10 cellular contexts compared by ENCODE assay signal in the genomic region with DNA sequence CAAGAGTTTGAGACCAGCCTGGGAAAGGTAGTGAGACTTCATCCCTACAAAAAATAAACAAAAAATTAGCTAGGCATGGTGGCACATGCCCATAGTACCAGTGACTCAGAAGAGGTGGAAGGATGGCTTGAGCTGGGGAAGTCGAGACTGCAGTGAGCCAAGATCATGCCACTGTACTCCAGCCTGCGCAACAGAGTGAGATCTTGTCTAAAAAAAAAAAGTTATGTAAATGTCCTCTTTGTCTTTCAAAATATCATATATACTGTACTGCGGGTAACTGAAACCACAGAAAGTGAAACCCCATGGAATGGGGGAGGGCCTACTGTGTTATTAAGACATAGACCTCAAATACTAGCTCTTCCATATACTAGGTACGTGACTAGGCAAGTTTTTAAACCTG. TPM values are rescaled to one million over a fixed set of nuclear protein-coding genes. Genes with fewer than 3 reads are reported as not detected.
DNase-seq lines count a peak whose midpoint lies in the region; ATAC-seq, FAIRE-seq and TF ChIP-seq lines count a peak whose summit lies in the region.
"Had no signal": no experiment of that assay in that cellular context is flagged by ENCODE, and none has a peak within 500 bp of the region (broad histone marks: within the 10 kb centered on the region; RNA-seq: fewer than 3 reads in every experiment).

No MANE protein-coding gene starts in this region.

- TF ChIP-seq CTCF in sigmoid colon (IDR thresholded peaks at IDR 0.05) (no peak), vagina (IDR thresholded peaks at IDR 0.05) (no peak)

- H2BK12ac ChIP-seq in mesenchymal stem cell (ENCODE audit: low read length in 2 of 2) = no peak overlapping the region

- H2BK120ac ChIP-seq in mesenchymal stem cell (ENCODE audit: low read depth, low read length) = no peak overlapping the region

- TF ChIP-seq EP300 in sigmoid colon (IDR thresholded peaks at IDR 0.05) = no peak

- H3K27me3 ChIP-seq in mesenchymal stem cell (ENCODE audit: control insufficient read depth in 1 of 2, insufficient read depth in 1 of 2, low read length in 2 of 2) (no peaks in the 10 kb centered on the region), sigmoid colon (no peaks in the 10 kb centered on the region), vagina (no peaks in the 10 kb centered on the region)
- H3K27me3 ChIP-seq: BLaER1 had no signal

- no peak overlapping the region for H3K18ac ChIP-seq in mesenchymal stem cell (ENCODE audit: low read depth in 1 of 2, low read length in 2 of 2)

- no peak overlapping the region for H2BK15ac ChIP-seq in mesenchymal stem cell (ENCODE audit: low read depth, poor library complexity, severe bottlenecking)

- H3K27ac ChIP-seq in mesenchymal stem cell (ENCODE audit: low read length, poor library complexity, severe bottlenecking) (no peak overlapping the region), sigmoid colon (no peak overlapping the region), vagina (no peak overlapping the region)
- H3K27ac ChIP-seq: BLaER1 had no signal

- H2BK5ac ChIP-seq in mesenchymal stem cell (ENCODE audit: low read depth, low read length, poor library complexity, severe bottlenecking) = no peak overlapping the region

- peaks cover 1% of the 10 kb centered on the region for H3K79me1 ChIP-seq in mesenchymal stem cell (replicated peaks; ENCODE audit: low read length, poor library complexity, severe bottlenecking)

- H3K4me3 ChIP-seq in mesenchymal stem cell (ENCODE audit: insufficient read depth in 1 of 2, low read depth in 1 of 2, low read length in 2 of 2) (no peak overlapping the region), sigmoid colon (no peak overlapping the region), vagina (no peak overlapping the region)
- H3K4me3 ChIP-seq: BLaER1 had no signal

- no peak overlapping the region for H3K4ac ChIP-seq in mesenchymal stem cell (ENCODE audit: low read depth in 1 of 2, low read length in 2 of 2)

- 100% methylated on average over 1 of the region's 4 CpGs for WGBS in mesenchymal stem cell
- 68 to 71% methylated on average over 4 of the region's 4 CpGs for WGBS in sigmoid colon, 2 donors

- H3K4me1 ChIP-seq in mesenchymal stem cell (ENCODE audit: control insufficient read depth, insufficient read depth, low read depth, low read length) = no peaks in the 10 kb centered on the region
- H3K4me1 ChIP-seq in sigmoid colon = no peaks in the 10 kb centered on the region
- no peaks in the 10 kb centered on the region for H3K4me1 ChIP-seq in vagina
- H3K4me1 ChIP-seq: BLaER1 had no signal

- TF ChIP-seq POLR2A in GM12892 (IDR thresholded peaks at IDR 0.05; ENCODE audit: low read depth, low read length) (no peak), sigmoid colon (IDR thresholded peaks at IDR 0.05) (no peak), vagina (IDR thresholded peaks at IDR 0.05) (no peak)

- DNase-seq in GM12892 (ENCODE audit: insufficient read length) = no peak
- DNase-seq in SK-MEL-5 (ENCODE audit: low read depth, low spot score) = peak; percentile 32
- DNase-seq in stimulated activated CD8-positive, alpha-beta memory T cell treated with anti-CD3 and anti-CD28 coated beads, Interleukin-4, amount 100 ng/mL, for 48 hours = no peak
- no peak for DNase-seq in mesenchymal stem cell
- no peak for DNase-seq in sigmoid colon
- no peak for DNase-seq in vagina (ENCODE audit: extremely low spot score in 2 of 2)
- DNase-seq: NCI-H1694 treated with DMSO at 0.1 percent for 48 hours had no signal

- H3K9ac ChIP-seq in mesenchymal stem cell (ENCODE audit: low read length) = no peak overlapping the region
- H3K9ac ChIP-seq: BLaER1 had no signal

- H3K23ac ChIP-seq in mesenchymal stem cell (ENCODE audit: low read length in 2 of 2) = no peak overlapping the region

- in situ Hi-C loops in SK-MEL-5 (cut with HindIII; ENCODE audit: low pct_unique_long_range_greater_than_20kb, low sequenced_read_pairs) = no loop called here

- H3K9me3 ChIP-seq in mesenchymal stem cell (ENCODE audit: control insufficient read depth, low read length) (no peaks in the 10 kb centered on the region), sigmoid colon (no peaks in the 10 kb centered on the region), vagina (no peaks in the 10 kb centered on the region)
- H3K9me3 ChIP-seq: BLaER1 had no signal

- peak; percentile 66 for FAIRE-seq in GM12892 (lab: Jason Lieb, UNC)

- H4K91ac ChIP-seq in mesenchymal stem cell (ENCODE audit: low read length) = no peak overlapping the region

- no peak overlapping the region for H2AFZ ChIP-seq in mesenchymal stem cell (ENCODE audit: low read depth, low read length)

- no peak overlapping the region for H3K14ac ChIP-seq in mesenchymal stem cell (ENCODE audit: low read length in 2 of 2)

- ATAC-seq in GM21423 (IDR thresholded peaks at IDR 0.05; ENCODE audit: unreplicated experiment) = peak; percentile 68
- ATAC-seq in HG03139 (IDR thresholded peaks at IDR 0.05; ENCODE audit: unreplicated experiment) = peak; percentile 56

- H3K36me3 ChIP-seq in mesenchymal stem cell (ENCODE audit: control insufficient read depth in 1 of 2, insufficient read depth in 2 of 2, low read depth in 1 of 2, low read length in 2 of 2) = peaks cover 26 to 65% of the 10 kb centered on the region in 2 experiments
- peaks cover 12 to 76% (median 23%) of the 10 kb centered on the region in 4 donors for H3K36me3 ChIP-seq in sigmoid colon
- H3K36me3 ChIP-seq in vagina = peaks cover 0 to 42% of the 10 kb centered on the region in 2 donors

- intact Hi-C loops in sigmoid colon (cut with DNase I) (no loop called here), vagina (cut with DNase I) (no loop called here)

- H3K4me2 ChIP-seq in mesenchymal stem cell (ENCODE audit: low read length, poor library complexity, severe bottlenecking) = no peak overlapping the region
- H3K4me2 ChIP-seq: BLaER1 had no signal

- no peak overlapping the region for H4K8ac ChIP-seq in mesenchymal stem cell (ENCODE audit: low read length)

- H2AK5ac ChIP-seq in mesenchymal stem cell (ENCODE audit: low read length, severe bottlenecking) = no peak overlapping the region

RNA-seq across cellular contexts. Expression of a gene that starts 20.8 kb away (rescaled TPM):
- polyA plus RNA-seq in GM12892 (2012; ENCODE audit: missing spikeins) = 159 TPM
- 65.8 and 74.9 TPM in 2 replicates for total RNA-seq in SK-MEL-5 (2014; rRNA removed; shearing (Covaris generic))
- 62.0 and 70.0 TPM in 2 replicates for polyA plus RNA-seq in SK-MEL-5 (2015; cell fraction: cytosol; rRNA removed)
- polyA plus RNA-seq in SK-MEL-5 (2015; cell fraction: nucleus; rRNA removed) = 31.8 and 39.5 TPM in 2 replicates
- 18.1 TPM for polyA plus RNA-seq in mesenchymal stem cell (2013, experiment 1 of 2)
- 16.4 TPM for polyA plus RNA-seq in mesenchymal stem cell (2013, experiment 2 of 2)
- total RNA-seq in sigmoid colon (10 to 100 TPM; 40.7 to 68.6 (median 60.7) TPM), vagina (30.2 TPM)
- polyA plus RNA-seq in sigmoid colon = 100 to 1,000 TPM in 1 of 3 donors, 10 to 100 TPM in 2; 33.0 to 197 (median 85.3) TPM

RNA-seq across cellular contexts. Expression of a gene that starts 40.8 kb away (rescaled TPM):
- polyA plus RNA-seq in GM12892 (2012; ENCODE audit: missing spikeins) = 145 TPM
- total RNA-seq in SK-MEL-5 (2014; rRNA removed; shearing (Covaris generic)) = 173 and 192 TPM in 2 replicates
- polyA plus RNA-seq in SK-MEL-5 (2015; cell fraction: cytosol; rRNA removed) = 80.4 and 94.0 TPM in 2 replicates
- 722 and 965 TPM in 2 replicates for polyA plus RNA-seq in SK-MEL-5 (2015; cell fraction: nucleus; rRNA removed)
- 44.6 TPM for polyA plus RNA-seq in mesenchymal stem cell (2013, experiment 1 of 2)
- polyA plus RNA-seq in mesenchymal stem cell (2013, experiment 2 of 2) = 43.4 TPM
- 10 to 100 TPM; 33.2 to 65.8 (median 52.5) TPM for total RNA-seq in sigmoid colon
- 10 to 100 TPM; 48.3 to 61.3 (median 57.9) TPM for polyA plus RNA-seq in sigmoid colon
- 58.2 TPM for total RNA-seq in vagina

RNA-seq across cellular contexts. Expression of a gene that starts 51.4 kb away (rescaled TPM):
- 0.06 TPM for polyA plus RNA-seq in GM12892 (2012; ENCODE audit: missing spikeins)
- total RNA-seq in SK-MEL-5 (2014; rRNA removed; shearing (Covaris generic)) = 0.08 and 0.16 TPM in 2 replicates
- not detected in 2 replicates for polyA plus RNA-seq in SK-MEL-5 (2015; cell fraction: cytosol; rRNA removed)
- polyA plus RNA-seq in SK-MEL-5 (2015; cell fraction: nucleus; rRNA removed) = 0.23 and 0.56 TPM in 2 replicates
- not detected for polyA plus RNA-seq in mesenchymal stem cell (2013, experiment 1 of 2)
- polyA plus RNA-seq in mesenchymal stem cell (2013, experiment 2 of 2) = not detected
- total RNA-seq in sigmoid colon = under 1 TPM in 3 of 4 donors, not detected in 1; 0.41 to 0.71 (median 0.66) TPM
- under 1 TPM in 1 of 3 donors, not detected in 2; 0.07 TPM for polyA plus RNA-seq in sigmoid colon
- total RNA-seq in vagina = 0.25 TPM
